ENCODE assay signal across 1 cellular context in the genomic region with DNA sequence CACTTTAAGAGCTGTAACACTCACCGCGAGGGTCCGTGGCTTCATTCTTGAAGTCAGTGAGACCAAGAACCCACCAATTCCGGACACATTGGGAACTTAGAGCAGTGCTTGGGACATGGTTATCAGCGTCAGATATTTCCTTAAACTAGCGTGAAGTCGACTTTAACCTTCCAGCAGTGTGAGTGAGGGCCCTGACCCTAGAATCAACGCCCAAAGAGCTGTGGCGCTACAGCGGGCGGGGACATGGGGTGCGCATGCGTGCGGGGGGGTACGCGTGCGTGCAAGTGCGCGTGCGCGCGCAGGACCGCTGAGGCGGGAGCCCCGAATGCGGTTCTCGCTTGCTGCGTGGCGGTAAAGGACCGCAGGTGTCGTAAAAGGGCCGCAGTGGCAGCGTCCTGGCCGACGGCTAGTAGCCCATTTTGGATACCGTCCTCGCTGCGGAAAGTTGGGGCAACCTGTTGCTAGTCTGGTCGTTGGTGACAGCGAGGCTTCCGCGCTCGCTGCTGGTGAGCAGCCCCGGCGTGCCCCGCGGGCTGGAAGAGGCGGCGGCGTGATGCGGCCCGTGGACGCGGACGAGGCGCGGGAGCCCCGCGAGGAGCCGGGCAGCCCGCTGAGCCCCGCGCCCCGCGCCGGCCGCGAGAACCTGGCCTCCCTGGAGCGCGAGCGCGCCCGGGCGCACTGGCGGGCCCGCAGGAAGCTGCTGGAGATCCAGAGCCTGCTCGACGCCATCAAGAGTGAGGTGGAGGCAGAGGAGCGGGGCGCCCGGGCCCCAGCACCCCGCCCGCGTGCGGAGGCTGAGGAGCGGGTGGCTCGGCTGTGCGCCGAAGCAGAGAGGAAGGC.
A peak's percentile ranks its signal among the peaks of the same experiment; 100 is the strongest.
TF ChIP-seq lines count a peak whose summit lies in the region.

No MANE protein-coding gene starts in this region.

TF ChIP-seq in HepG2, 621 proteins besides CTCF, POLR2A, EP300 and RAD21 (continued from another document and continues in another):
- no peak for TF ChIP-seq ZNF276 (CRISPR knock-in tag; IDR thresholded peaks at IDR 0.05; ENCODE audit: low read depth)
- TF ChIP-seq GABPA (IDR thresholded peaks at IDR 0.05; ENCODE audit: low read depth, low read length): no peak
- no peak for TF ChIP-seq GABPA (CRISPR knock-in tag; IDR thresholded peaks at IDR 0.05; ENCODE audit: low read depth)
- TF ChIP-seq BHLHE40 (IDR thresholded peaks at IDR 0.05; ENCODE audit: low read length): peak; percentile 43; the same call in 1 of the 2 replicates
- TF ChIP-seq FOSL2 (CRISPR knock-in tag; IDR thresholded peaks at IDR 0.05): peak; percentile 41; the same call in 1 of the 2 replicates
- TF ChIP-seq ZNF350 (CRISPR knock-in tag; IDR thresholded peaks at IDR 0.05; ENCODE audit: borderline replicate concordance, low read depth): no peak
- TF ChIP-seq, protein P1, sequence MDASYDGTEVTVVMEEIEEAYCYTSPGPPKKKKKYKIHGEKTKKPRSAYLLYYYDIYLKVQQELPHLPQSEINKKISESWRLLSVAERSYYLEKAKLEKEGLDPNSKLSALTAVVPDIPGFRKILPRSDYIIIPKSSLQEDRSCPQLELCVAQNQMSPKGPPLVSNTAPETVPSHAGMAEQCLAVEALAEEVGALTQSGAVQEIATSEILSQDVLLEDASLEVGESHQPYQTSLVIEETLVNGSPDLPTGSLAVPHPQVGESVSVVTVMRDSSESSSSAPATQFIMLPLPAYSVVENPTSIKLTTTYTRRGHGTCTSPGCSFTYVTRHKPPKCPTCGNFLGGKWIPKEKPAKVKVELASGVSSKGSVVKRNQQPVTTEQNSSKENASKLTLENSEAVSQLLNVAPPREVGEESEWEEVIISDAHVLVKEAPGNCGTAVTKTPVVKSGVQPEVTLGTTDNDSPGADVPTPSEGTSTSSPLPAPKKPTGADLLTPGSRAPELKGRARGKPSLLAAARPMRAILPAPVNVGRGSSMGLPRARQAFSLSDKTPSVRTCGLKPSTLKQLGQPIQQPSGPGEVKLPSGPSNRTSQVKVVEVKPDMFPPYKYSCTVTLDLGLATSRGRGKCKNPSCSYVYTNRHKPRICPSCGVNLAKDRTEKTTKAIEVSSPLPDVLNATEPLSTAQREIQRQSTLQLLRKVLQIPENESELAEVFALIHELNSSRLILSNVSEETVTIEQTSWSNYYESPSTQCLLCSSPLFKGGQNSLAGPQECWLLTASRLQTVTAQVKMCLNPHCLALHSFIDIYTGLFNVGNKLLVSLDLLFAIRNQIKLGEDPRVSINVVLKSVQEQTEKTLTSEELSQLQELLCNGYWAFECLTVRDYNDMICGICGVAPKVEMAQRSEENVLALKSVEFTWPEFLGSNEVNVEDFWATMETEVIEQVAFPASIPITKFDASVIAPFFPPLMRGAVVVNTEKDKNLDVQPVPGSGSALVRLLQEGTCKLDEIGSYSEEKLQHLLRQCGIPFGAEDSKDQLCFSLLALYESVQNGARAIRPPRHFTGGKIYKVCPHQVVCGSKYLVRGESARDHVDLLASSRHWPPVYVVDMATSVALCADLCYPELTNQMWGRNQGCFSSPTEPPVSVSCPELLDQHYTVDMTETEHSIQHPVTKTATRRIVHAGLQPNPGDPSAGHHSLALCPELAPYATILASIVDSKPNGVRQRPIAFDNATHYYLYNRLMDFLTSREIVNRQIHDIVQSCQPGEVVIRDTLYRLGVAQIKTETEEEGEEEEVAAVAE (CRISPR knock-in tag; IDR thresholded peaks at IDR 0.05; ENCODE audit: borderline replicate concordance): peak; percentile 77; the same call in 1 of the 2 replicates
- peak; percentile 92; the same call in 1 of the 2 replicates for TF ChIP-seq SNAPC2 (CRISPR knock-in tag; IDR thresholded peaks at IDR 0.05)
- no peak for TF ChIP-seq TCF12 (IDR thresholded peaks at IDR 0.05)
- TF ChIP-seq TCF12 (CRISPR knock-in tag; IDR thresholded peaks at IDR 0.05): no peak
- no peak for TF ChIP-seq EEA1 (CRISPR knock-in tag; IDR thresholded peaks at IDR 0.05; ENCODE audit: borderline replicate concordance)
- TF ChIP-seq TBX2 (CRISPR knock-in tag; IDR thresholded peaks at IDR 0.05; ENCODE audit: borderline replicate concordance): peak; percentile 81
- TF ChIP-seq NFKB2 (CRISPR knock-in tag; IDR thresholded peaks at IDR 0.05; ENCODE audit: borderline replicate concordance): peak; percentile 68
- TF ChIP-seq, protein P2, sequence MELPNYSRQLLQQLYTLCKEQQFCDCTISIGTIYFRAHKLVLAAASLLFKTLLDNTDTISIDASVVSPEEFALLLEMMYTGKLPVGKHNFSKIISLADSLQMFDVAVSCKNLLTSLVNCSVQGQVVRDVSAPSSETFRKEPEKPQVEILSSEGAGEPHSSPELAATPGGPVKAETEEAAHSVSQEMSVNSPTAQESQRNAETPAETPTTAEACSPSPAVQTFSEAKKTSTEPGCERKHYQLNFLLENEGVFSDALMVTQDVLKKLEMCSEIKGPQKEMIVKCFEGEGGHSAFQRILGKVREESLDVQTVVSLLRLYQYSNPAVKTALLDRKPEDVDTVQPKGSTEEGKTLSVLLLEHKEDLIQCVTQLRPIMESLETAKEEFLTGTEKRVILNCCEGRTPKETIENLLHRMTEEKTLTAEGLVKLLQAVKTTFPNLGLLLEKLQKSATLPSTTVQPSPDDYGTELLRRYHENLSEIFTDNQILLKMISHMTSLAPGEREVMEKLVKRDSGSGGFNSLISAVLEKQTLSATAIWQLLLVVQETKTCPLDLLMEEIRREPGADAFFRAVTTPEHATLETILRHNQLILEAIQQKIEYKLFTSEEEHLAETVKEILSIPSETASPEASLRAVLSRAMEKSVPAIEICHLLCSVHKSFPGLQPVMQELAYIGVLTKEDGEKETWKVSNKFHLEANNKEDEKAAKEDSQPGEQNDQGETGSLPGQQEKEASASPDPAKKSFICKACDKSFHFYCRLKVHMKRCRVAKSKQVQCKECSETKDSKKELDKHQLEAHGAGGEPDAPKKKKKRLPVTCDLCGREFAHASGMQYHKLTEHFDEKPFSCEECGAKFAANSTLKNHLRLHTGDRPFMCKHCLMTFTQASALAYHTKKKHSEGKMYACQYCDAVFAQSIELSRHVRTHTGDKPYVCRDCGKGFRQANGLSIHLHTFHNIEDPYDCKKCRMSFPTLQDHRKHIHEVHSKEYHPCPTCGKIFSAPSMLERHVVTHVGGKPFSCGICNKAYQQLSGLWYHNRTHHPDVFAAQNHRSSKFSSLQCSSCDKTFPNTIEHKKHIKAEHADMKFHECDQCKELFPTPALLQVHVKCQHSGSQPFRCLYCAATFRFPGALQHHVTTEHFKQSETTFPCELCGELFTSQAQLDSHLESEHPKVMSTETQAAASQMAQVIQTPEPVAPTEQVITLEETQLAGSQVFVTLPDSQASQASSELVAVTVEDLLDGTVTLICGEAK (IDR thresholded peaks at IDR 0.05): no peak
- TF ChIP-seq, protein P2 (CRISPR knock-in tag; IDR thresholded peaks at IDR 0.05): peak; percentile 82
- TF ChIP-seq ATM (IDR thresholded peaks at IDR 0.05; ENCODE audit: borderline replicate concordance): no peak
- peak; percentile 15; the same call in 1 of the 2 replicates for TF ChIP-seq KDM5A (IDR thresholded peaks at IDR 0.05; ENCODE audit: borderline replicate concordance, low read length)
- no peak for TF ChIP-seq ZBTB21 (CRISPR knock-in tag; IDR thresholded peaks at IDR 0.05)
- TF ChIP-seq PRPF4 (IDR thresholded peaks at IDR 0.05; ENCODE audit: low read depth, low read length, poor library complexity, severe bottlenecking): no peak
- TF ChIP-seq HHEX (CRISPR knock-in tag; IDR thresholded peaks at IDR 0.05): no peak
- TF ChIP-seq ZNF512 (CRISPR knock-in tag; IDR thresholded peaks at IDR 0.05): no peak
- no peak for TF ChIP-seq HOMEZ (CRISPR knock-in tag; IDR thresholded peaks at IDR 0.05; ENCODE audit: low read depth)
- TF ChIP-seq YY1 (IDR thresholded peaks at IDR 0.05; ENCODE audit: insufficient read depth, insufficient replicate concordance, low read depth, low read length): peak; percentile 87
- no peak; the same call in 1 of the 2 replicates for TF ChIP-seq TMF1 (CRISPR knock-in tag; IDR thresholded peaks at IDR 0.05; ENCODE audit: low read depth)
- TF ChIP-seq ZNF772 (CRISPR knock-in tag; IDR thresholded peaks at IDR 0.05): peak; percentile 96
- TF ChIP-seq NBN (conservative IDR thresholded peaks at IDR 0.05): no peak
- TF ChIP-seq POLR2AphosphoS2 (IDR thresholded peaks at IDR 0.05; ENCODE audit: low read depth, low read length): no peak
- TF ChIP-seq NR3C1 (CRISPR knock-in tag; IDR thresholded peaks at IDR 0.05): no peak
- no peak for TF ChIP-seq HNRNPH1 (optimal IDR thresholded peaks at IDR 0.05; ENCODE audit: low read depth, low read length)
- TF ChIP-seq, protein P3, sequence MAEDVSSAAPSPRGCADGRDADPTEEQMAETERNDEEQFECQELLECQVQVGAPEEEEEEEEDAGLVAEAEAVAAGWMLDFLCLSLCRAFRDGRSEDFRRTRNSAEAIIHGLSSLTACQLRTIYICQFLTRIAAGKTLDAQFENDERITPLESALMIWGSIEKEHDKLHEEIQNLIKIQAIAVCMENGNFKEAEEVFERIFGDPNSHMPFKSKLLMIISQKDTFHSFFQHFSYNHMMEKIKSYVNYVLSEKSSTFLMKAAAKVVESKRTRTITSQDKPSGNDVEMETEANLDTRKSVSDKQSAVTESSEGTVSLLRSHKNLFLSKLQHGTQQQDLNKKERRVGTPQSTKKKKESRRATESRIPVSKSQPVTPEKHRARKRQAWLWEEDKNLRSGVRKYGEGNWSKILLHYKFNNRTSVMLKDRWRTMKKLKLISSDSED (CRISPR knock-in tag; IDR thresholded peaks at IDR 0.05): 0 out of 2 replicates have a peak, but pooled peaks have one; percentile 78
- TF ChIP-seq ZNF891 (CRISPR knock-in tag; IDR thresholded peaks at IDR 0.05): peak; percentile 91; the same call in 1 of the 2 replicates
- peak in 1 of 2 experiments; percentile 51; a peak in 1 of 4 replicates for TF ChIP-seq KLF16 (CRISPR knock-in tag; IDR thresholded peaks at IDR 0.05)
- TF ChIP-seq PHF20 (CRISPR knock-in tag; IDR thresholded peaks at IDR 0.05): peak; percentile 84
- peak; percentile 67 for TF ChIP-seq ZSCAN5A (CRISPR knock-in tag; IDR thresholded peaks at IDR 0.05; ENCODE audit: borderline replicate concordance)
